1 cellular context compared by ENCODE assay signal in genomic region chr14:54773171-54774006, GRCh38.
TF ChIP-seq lines count a peak whose summit lies in the region.

No MANE protein-coding gene starts in this region.

TF ChIP-seq in K562, 482 proteins besides CTCF, POLR2A, EP300 and RAD21 (continued from another document and continues in another):
- TF ChIP-seq E2F5 (CRISPR knock-in tag; IDR thresholded peaks at IDR 0.05) (no peak), U2AF1 (optimal IDR thresholded peaks at IDR 0.05; ENCODE audit: low read depth, low read length) (no peak), ETV5 (CRISPR knock-in tag; IDR thresholded peaks at IDR 0.05; ENCODE audit: low read depth) (peak; percentile 68; the same call in 1 of the 2 replicates), LEF1 (IDR thresholded peaks at IDR 0.05) (peak; percentile 63; the same call in 1 of the 2 replicates), RBM14 (IDR thresholded peaks at IDR 0.05; ENCODE audit: borderline replicate concordance, insufficient read depth, low read depth, low read length) (no peak), SMARCC2 (IDR thresholded peaks at IDR 0.05; ENCODE audit: low read depth) (no peak), COPS2 (conservative IDR thresholded peaks at IDR 0.05) (no peak), TCF15 (CRISPR knock-in tag; IDR thresholded peaks at IDR 0.05) (no peak), AFF4 (CRISPR knock-in tag; IDR thresholded peaks at IDR 0.05) (no peak), ZNF583 (CRISPR knock-in tag; IDR thresholded peaks at IDR 0.05) (no peak), NCOA4 (IDR thresholded peaks at IDR 0.05; ENCODE audit: partially characterized antibody) (no peak), ZNF41 (CRISPR knock-in tag; conservative IDR thresholded peaks at IDR 0.05) (peak; percentile 73; the same call in 1 of the 2 replicates), TCF7L2 (IDR thresholded peaks at IDR 0.05; ENCODE audit: low read depth, low read length) (no peak), SMARCE1 (IDR thresholded peaks at IDR 0.05) (no peak), KAT2B (IDR thresholded peaks at IDR 0.05; ENCODE audit: low read depth, low read length) (no peak), TAF1 (IDR thresholded peaks at IDR 0.05; ENCODE audit: control insufficient read depth, extremely low read depth, insufficient read depth, low read length, severe bottlenecking) (peak; percentile 41), KLF13 (tag; IDR thresholded peaks at IDR 0.05; ENCODE audit: borderline replicate concordance, low read depth) (no peak), CC2D1A (IDR thresholded peaks at IDR 0.05) (peak; percentile 92), CHD1 (IDR thresholded peaks at IDR 0.05; ENCODE audit: low read length) (no peak), ATF6 (CRISPR knock-in tag; IDR thresholded peaks at IDR 0.05) (no peak), ZNF3 (CRISPR knock-in tag; IDR thresholded peaks at IDR 0.05) (no peak), MEF2D (tag; conservative IDR thresholded peaks at IDR 0.05; ENCODE audit: low read depth) (no peak), SMAD3 (CRISPR knock-in tag; conservative IDR thresholded peaks at IDR 0.05) (no peak), BACH1 (tag; IDR thresholded peaks at IDR 0.05) (no peak), ASH1L (IDR thresholded peaks at IDR 0.05; ENCODE audit: borderline replicate concordance, low read depth, partially characterized antibody) (no peak), ZC3H11A (IDR thresholded peaks at IDR 0.05; ENCODE audit: low read depth, low read length) (no peak), PTTG1 (tag; IDR thresholded peaks at IDR 0.05; ENCODE audit: low read depth) (no peak), CHCHD3 (CRISPR knock-in tag; IDR thresholded peaks at IDR 0.05) (no peak), ZNF586 (CRISPR knock-in tag; conservative IDR thresholded peaks at IDR 0.05) (no peak), ETV6 (IDR thresholded peaks at IDR 0.05; ENCODE audit: borderline replicate concordance in 1 of 2, low read depth in 2 of 2, low read length in 1 of 2) (0 out of 4 replicates have a peak, but pooled peaks of 1 of the 2 experiments have one; percentile 11), ETV6 (CRISPR knock-in tag; IDR thresholded peaks at IDR 0.05; ENCODE audit: borderline replicate concordance) (no peak), MED1 (CRISPR knock-in tag; IDR thresholded peaks at IDR 0.05; ENCODE audit: borderline replicate concordance) (no peak), ZNF253 (CRISPR knock-in tag; conservative IDR thresholded peaks at IDR 0.05) (no peak), RHOXF2B (CRISPR knock-in tag; conservative IDR thresholded peaks at IDR 0.05) (no peak), SAFB2 (IDR thresholded peaks at IDR 0.05; ENCODE audit: borderline replicate concordance, low read depth, low read length, severe bottlenecking) (no peak), EHMT2 (IDR thresholded peaks at IDR 0.05) (no peak), ZFP30 (CRISPR knock-in tag; IDR thresholded peaks at IDR 0.05; ENCODE audit: borderline replicate concordance) (no peak), FOXP4 (CRISPR knock-in tag; IDR thresholded peaks at IDR 0.05; ENCODE audit: borderline replicate concordance) (no peak), TBP (optimal IDR thresholded peaks at IDR 0.05; ENCODE audit: low read depth, low read length) (peak; percentile 33), ZNF764 (CRISPR knock-in tag; IDR thresholded peaks at IDR 0.05; ENCODE audit: low read depth) (no peak), FOXJ2 (tag; IDR thresholded peaks at IDR 0.05) (no peak), NFXL1 (CRISPR knock-in tag; IDR thresholded peaks at IDR 0.05) (no peak), HMG20A (CRISPR knock-in tag; conservative IDR thresholded peaks at IDR 0.05) (no peak), HDAC1 (IDR thresholded peaks at IDR 0.05) (peak in 1 of 2 experiments; percentile 41; a peak in 1 of 4 replicates)
- TF ChIP-seq, protein P1, sequence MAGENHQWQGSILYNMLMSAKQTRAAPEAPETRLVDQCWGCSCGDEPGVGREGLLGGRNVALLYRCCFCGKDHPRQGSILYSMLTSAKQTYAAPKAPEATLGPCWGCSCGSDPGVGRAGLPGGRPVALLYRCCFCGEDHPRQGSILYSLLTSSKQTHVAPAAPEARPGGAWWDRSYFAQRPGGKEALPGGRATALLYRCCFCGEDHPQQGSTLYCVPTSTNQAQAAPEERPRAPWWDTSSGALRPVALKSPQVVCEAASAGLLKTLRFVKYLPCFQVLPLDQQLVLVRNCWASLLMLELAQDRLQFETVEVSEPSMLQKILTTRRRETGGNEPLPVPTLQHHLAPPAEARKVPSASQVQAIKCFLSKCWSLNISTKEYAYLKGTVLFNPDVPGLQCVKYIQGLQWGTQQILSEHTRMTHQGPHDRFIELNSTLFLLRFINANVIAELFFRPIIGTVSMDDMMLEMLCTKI (IDR thresholded peaks at IDR 0.05; ENCODE audit: partially characterized antibody) = no peak
- TF ChIP-seq, protein P2, sequence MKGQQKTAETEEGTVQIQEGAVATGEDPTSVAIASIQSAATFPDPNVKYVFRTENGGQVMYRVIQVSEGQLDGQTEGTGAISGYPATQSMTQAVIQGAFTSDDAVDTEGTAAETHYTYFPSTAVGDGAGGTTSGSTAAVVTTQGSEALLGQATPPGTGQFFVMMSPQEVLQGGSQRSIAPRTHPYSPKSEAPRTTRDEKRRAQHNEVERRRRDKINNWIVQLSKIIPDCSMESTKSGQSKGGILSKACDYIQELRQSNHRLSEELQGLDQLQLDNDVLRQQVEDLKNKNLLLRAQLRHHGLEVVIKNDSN (CRISPR knock-in tag; IDR thresholded peaks at IDR 0.05) = peak; percentile 86
- TF ChIP-seq, protein P3, sequence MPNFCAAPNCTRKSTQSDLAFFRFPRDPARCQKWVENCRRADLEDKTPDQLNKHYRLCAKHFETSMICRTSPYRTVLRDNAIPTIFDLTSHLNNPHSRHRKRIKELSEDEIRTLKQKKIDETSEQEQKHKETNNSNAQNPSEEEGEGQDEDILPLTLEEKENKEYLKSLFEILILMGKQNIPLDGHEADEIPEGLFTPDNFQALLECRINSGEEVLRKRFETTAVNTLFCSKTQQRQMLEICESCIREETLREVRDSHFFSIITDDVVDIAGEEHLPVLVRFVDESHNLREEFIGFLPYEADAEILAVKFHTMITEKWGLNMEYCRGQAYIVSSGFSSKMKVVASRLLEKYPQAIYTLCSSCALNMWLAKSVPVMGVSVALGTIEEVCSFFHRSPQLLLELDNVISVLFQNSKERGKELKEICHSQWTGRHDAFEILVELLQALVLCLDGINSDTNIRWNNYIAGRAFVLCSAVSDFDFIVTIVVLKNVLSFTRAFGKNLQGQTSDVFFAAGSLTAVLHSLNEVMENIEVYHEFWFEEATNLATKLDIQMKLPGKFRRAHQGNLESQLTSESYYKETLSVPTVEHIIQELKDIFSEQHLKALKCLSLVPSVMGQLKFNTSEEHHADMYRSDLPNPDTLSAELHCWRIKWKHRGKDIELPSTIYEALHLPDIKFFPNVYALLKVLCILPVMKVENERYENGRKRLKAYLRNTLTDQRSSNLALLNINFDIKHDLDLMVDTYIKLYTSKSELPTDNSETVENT (CRISPR knock-in tag; IDR thresholded peaks at IDR 0.05) = no peak
- TF ChIP-seq, protein P4, sequence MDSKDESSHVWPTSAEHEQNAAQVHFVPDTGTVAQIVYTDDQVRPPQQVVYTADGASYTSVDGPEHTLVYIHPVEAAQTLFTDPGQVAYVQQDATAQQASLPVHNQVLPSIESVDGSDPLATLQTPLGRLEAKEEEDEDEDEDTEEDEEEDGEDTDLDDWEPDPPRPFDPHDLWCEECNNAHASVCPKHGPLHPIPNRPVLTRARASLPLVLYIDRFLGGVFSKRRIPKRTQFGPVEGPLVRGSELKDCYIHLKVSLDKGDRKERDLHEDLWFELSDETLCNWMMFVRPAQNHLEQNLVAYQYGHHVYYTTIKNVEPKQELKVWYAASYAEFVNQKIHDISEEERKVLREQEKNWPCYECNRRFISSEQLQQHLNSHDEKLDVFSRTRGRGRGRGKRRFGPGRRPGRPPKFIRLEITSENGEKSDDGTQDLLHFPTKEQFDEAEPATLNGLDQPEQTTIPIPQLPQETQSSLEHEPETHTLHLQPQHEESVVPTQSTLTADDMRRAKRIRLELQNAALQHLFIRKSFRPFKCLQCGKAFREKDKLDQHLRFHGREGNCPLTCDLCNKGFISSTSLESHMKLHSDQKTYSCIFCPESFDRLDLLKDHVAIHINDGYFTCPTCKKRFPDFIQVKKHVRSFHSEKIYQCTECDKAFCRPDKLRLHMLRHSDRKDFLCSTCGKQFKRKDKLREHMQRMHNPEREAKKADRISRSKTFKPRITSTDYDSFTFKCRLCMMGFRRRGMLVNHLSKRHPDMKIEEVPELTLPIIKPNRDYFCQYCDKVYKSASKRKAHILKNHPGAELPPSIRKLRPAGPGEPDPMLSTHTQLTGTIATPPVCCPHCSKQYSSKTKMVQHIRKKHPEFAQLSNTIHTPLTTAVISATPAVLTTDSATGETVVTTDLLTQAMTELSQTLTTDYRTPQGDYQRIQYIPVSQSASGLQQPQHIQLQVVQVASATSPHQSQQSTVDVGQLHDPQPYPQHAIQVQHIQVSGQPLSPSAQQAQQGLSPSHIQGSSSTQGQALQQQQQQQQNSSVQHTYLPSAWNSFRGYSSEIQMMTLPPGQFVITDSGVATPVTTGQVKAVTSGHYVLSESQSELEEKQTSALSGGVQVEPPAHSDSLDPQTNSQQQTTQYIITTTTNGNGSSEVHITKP (IDR thresholded peaks at IDR 0.05; ENCODE audit: partially characterized antibody) = peak; percentile 95
